Comparison of ENCODE assay signal across 20 cellular contexts in the genomic region with DNA sequence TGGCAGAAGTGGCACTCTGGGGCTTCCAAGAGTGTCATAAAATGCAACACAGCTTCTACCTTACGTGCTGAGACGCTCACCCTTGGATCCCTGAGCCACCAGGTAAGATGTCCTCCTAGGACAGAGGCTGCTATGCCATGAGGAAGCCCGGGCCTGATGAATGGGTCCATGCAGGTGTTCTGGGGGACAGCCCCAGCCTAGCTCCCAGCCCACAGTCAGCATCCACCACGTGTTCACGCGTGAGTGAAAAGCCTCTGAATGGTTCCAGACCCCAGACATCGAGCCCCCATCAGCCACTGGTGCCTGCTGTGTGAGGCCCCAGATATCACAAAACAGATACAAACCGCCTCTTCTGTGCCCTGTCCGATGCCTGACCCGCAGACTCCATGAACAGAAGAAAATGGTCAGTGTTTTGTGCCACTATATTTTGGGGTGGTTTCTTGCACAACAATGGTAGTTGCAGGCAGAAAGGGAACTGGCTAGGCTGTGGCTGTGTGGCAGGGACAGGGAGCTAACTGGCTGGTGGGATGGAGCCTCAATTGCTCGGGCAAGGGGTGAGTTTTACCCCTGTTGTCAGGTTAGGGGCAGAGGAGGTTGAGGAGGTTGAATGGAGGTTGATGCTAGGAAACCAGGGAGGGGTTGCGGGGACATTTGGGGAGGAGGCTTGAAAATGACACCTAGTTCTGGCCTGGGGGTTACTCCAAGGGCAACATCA.
A peak's percentile ranks its signal among the peaks of the same experiment; 100 is the strongest.
DNase-seq lines count a peak whose midpoint lies in the region; ATAC-seq and TF ChIP-seq lines count a peak whose summit lies in the region.
"Had no signal": no experiment of that assay in that cellular context is flagged by ENCODE, and none has a peak within 500 bp of the region (broad histone marks: within the 10 kb centered on the region; RNA-seq: fewer than 3 reads in every experiment).

No MANE protein-coding gene starts in this region.

- peak overlapping the region; percentile 83 to 94 (median 93) for H3K27ac Mint-ChIP-seq in brain
- peak overlapping the region; percentile 94 for H3K27ac Mint-ChIP-seq in neural crest cell (ENCODE audit: unreplicated experiment)
- H3K27ac Mint-ChIP-seq: activated CD4-positive, alpha-beta memory T cell treated with anti-CD3 and anti-CD28 coated beads, Interleukin-2, amount 10 ng/mL, durations not matched to agents 7 days and 5 days; activated naive CD4-positive, alpha-beta T cell treated with anti-CD3 and anti-CD28 coated beads, Interleukin-2, amount 10 ng/mL, durations not matched to agents 7 days and 5 days; effector memory CD8-positive, alpha-beta T cell had no signal

- H3K4me1 ChIP-seq in left ventricle myocardium inferior (peaks cover 59% of the 10 kb centered on the region), upper lobe of right lung (peaks cover 21% of the 10 kb centered on the region), SJCRH30 (0 out of 2 replicates have a peak, but pooled peaks cover 3% of the 10 kb centered on the region), psoas muscle (peaks cover 5% of the 10 kb centered on the region)

- H3K36me3 Mint-ChIP-seq in brain (no peaks in the 10 kb centered on the region), neural crest cell (ENCODE audit: low read depth) (no peaks in the 10 kb centered on the region)
- H3K36me3 Mint-ChIP-seq: activated naive CD4-positive, alpha-beta T cell treated with anti-CD3 and anti-CD28 coated beads, Interleukin-2, amount 10 ng/mL, durations not matched to agents 7 days and 5 days had no signal

- H3K4me3 Mint-ChIP-seq in brain (peak overlapping the region in 2 of 5 experiments; percentile 39 to 57), neural crest cell (no peak overlapping the region)
- H3K4me3 Mint-ChIP-seq: activated CD4-positive, alpha-beta memory T cell treated with anti-CD3 and anti-CD28 coated beads, Interleukin-2, amount 10 ng/mL, durations not matched to agents 7 days and 5 days; activated naive CD4-positive, alpha-beta T cell treated with anti-CD3 and anti-CD28 coated beads, Interleukin-2, amount 10 ng/mL, durations not matched to agents 7 days and 5 days; effector memory CD8-positive, alpha-beta T cell had no signal

- H3K27me3 ChIP-seq in left ventricle myocardium inferior (ENCODE audit: low read depth) (no peaks in the 10 kb centered on the region), upper lobe of right lung (no peaks in the 10 kb centered on the region), SJCRH30 (no peaks in the 10 kb centered on the region), psoas muscle (ENCODE audit: insufficient read depth in 3 of 3, low read length in 2 of 3) (no peaks in the 10 kb centered on the region)
- H3K27me3 ChIP-seq: ascending aorta had no signal

- no peak overlapping the region for H3K4me3 ChIP-seq in left ventricle myocardium inferior
- H3K4me3 ChIP-seq in upper lobe of right lung, result no peak overlapping the region
- H3K4me3 ChIP-seq in SJCRH30, result no peak overlapping the region
- no peak overlapping the region for H3K4me3 ChIP-seq in psoas muscle
- H3K4me3 ChIP-seq: ascending aorta, esophagus squamous epithelium had no signal

- H3K36me3 ChIP-seq in left ventricle myocardium inferior, result no peaks in the 10 kb centered on the region
- H3K36me3 ChIP-seq in upper lobe of right lung, result no peaks in the 10 kb centered on the region
- no peaks in the 10 kb centered on the region for H3K36me3 ChIP-seq in SJCRH30
- H3K36me3 ChIP-seq in psoas muscle (ENCODE audit: insufficient read depth in 1 of 2, low read depth in 1 of 2), result no peaks in the 10 kb centered on the region
- H3K36me3 ChIP-seq: ascending aorta, esophagus squamous epithelium, neutrophil had no signal

- H3K4me1 Mint-ChIP-seq in brain, result peaks cover 92% of the 10 kb centered on the region
- peaks cover 86% of the 10 kb centered on the region for H3K4me1 Mint-ChIP-seq in neural crest cell

- intact Hi-C loops in left ventricle myocardium inferior (cut with micrococcal nuclease), result loop anchor here (5.0 to 10.0 kb wide), 2 partner anchors 348 to 426 kb away; no protein-coding TSS in a partner anchor
- intact Hi-C loops in cardiac septum (cut with DNase I), result loop anchor here (5.0 kb wide), 2 partner anchors 33 to 518 kb away; no protein-coding TSS in a partner anchor
- intact Hi-C loops in upper lobe of right lung (cut with DNase I), result loop anchor here (5.0 to 10.0 kb wide), 2 partner anchors 418 to 506 kb away; no protein-coding TSS in a partner anchor
- intact Hi-C loops in psoas muscle (cut with DNase I), result loop anchor here (5.0 kb wide), 3 partner anchors 43 to 518 kb away; no protein-coding TSS in a partner anchor

- ATAC-seq in upper lobe of right lung, result no peak
- ATAC-seq in psoas muscle, result no peak
- ATAC-seq: effector memory CD8-positive, alpha-beta T cell had no signal

- H3K27me3 Mint-ChIP-seq in brain (peaks cover 3% of the 10 kb centered on the region), neural crest cell (ENCODE audit: low read depth) (no peaks in the 10 kb centered on the region)

- H3K9me3 Mint-ChIP-seq in brain, result peaks cover 0 to 2% (median 0%) of the 10 kb centered on the region in 5 experiments
- no peaks in the 10 kb centered on the region for H3K9me3 Mint-ChIP-seq in neural crest cell
- H3K9me3 Mint-ChIP-seq: activated CD4-positive, alpha-beta memory T cell treated with anti-CD3 and anti-CD28 coated beads, Interleukin-2, amount 10 ng/mL, durations not matched to agents 7 days and 5 days; activated naive CD4-positive, alpha-beta T cell treated with anti-CD3 and anti-CD28 coated beads, Interleukin-2, amount 10 ng/mL, durations not matched to agents 7 days and 5 days; effector memory CD8-positive, alpha-beta T cell had no signal

- 86 to 90% (median 88%) methylated on average over 12 of the region's 12 CpGs for WGBS in psoas muscle, 3 donors

- no peaks in the 10 kb centered on the region for H3K9me3 ChIP-seq in left ventricle myocardium inferior (replicated peaks)
- H3K9me3 ChIP-seq in upper lobe of right lung, result no peaks in the 10 kb centered on the region
- no peaks in the 10 kb centered on the region for H3K9me3 ChIP-seq in SJCRH30 (replicated peaks)
- H3K9me3 ChIP-seq in psoas muscle, result no peaks in the 10 kb centered on the region
- H3K9me3 ChIP-seq: ascending aorta, esophagus squamous epithelium, neutrophil had no signal

- no peak for DNase-seq in left ventricle myocardium inferior
- DNase-seq in cardiac septum (ENCODE audit: low spot score), result no peak
- DNase-seq in neural crest cell (ENCODE audit: low read depth, low spot score), result no peak
- peak; percentile 34 for DNase-seq in upper lobe of right lung
- DNase-seq in kidney glomerular epithelial cell (lab: John Stamatoyannopoulos, UW), result no peak
- no peak for DNase-seq in SJCRH30
- no peak for DNase-seq in psoas muscle
- DNase-seq: activated CD4-positive, alpha-beta memory T cell treated with anti-CD3 and anti-CD28 coated beads, Interleukin-2, amount 10 ng/mL, durations not matched to agents 7 days and 5 days; activated naive CD4-positive, alpha-beta T cell treated with anti-CD3 and anti-CD28 coated beads, Interleukin-2, amount 10 ng/mL, durations not matched to agents 7 days and 5 days; effector memory CD8-positive, alpha-beta T cell; esophagus squamous epithelium; GDM1; left colon; NCI-H1694 treated with DMSO at 0.1 percent for 48 hours; NCI-H774; OCI-M1 had no signal

- H3K27ac ChIP-seq in left ventricle myocardium inferior (replicated peaks), result peak overlapping the region; percentile 81
- no peak overlapping the region for H3K27ac ChIP-seq in upper lobe of right lung
- H3K27ac ChIP-seq in SJCRH30, result no peak overlapping the region
- no peak overlapping the region for H3K27ac ChIP-seq in psoas muscle
- H3K27ac ChIP-seq: ascending aorta, C4-2B, neutrophil had no signal

- TF ChIP-seq CTCF in left ventricle myocardium inferior (IDR thresholded peaks at IDR 0.05; ENCODE audit: borderline replicate concordance), result no peak
- no peak for TF ChIP-seq CTCF in brain (conservative IDR thresholded peaks at IDR 0.05)
- TF ChIP-seq CTCF in neural crest cell (conservative IDR thresholded peaks at IDR 0.05), result no peak
- no peak for TF ChIP-seq CTCF in upper lobe of right lung (IDR thresholded peaks at IDR 0.05)
- no peak for TF ChIP-seq CTCF in psoas muscle (IDR thresholded peaks at IDR 0.05)
